In genomic region chr2:200814917-200815316, GRCh38 we compare ENCODE assay signal across 15 cellular contexts. TPM values are rescaled to one million over a fixed set of nuclear protein-coding genes. Genes with fewer than 3 reads are reported as not detected.
DNase-seq lines count a peak whose midpoint lies in the region; ATAC-seq, FAIRE-seq and TF ChIP-seq lines count a peak whose summit lies in the region.
"Had no signal": no experiment of that assay in that cellular context is flagged by ENCODE, and none has a peak within 500 bp of the region (broad histone marks: within the 10 kb centered on the region; RNA-seq: fewer than 3 reads in every experiment).

No MANE protein-coding gene starts in this region.

- POLR2A ChIA-PET in A549 (lab: Yijun Ruan, JAX), result interaction anchor here (2.9 kb wide), 1 partner anchor 49 kb away, joined by 9 read pairs; the partner anchor contains the start of gene CLK1
- POLR2A ChIA-PET in CD8-positive, alpha-beta memory T cell (lab: Charles Lee), result interaction anchor here (1.4 to 1.8 kb wide), 2 partner anchors 49 to 74 kb away, joined by 6 read pairs; partner anchors contain the start of genes CLK1, NIF3L1 and PPIL3

- no peak for TF ChIP-seq RAD21 in A549 (conservative IDR thresholded peaks at IDR 0.05 in 1 of 2, IDR thresholded peaks at IDR 0.05 in 1 of 2)

- no peak for ATAC-seq in A549
- no peak for ATAC-seq in HG03135 (IDR thresholded peaks at IDR 0.05; ENCODE audit: unreplicated experiment)
- ATAC-seq in GM18511 (IDR thresholded peaks at IDR 0.05; ENCODE audit: unreplicated experiment), result no peak
- ATAC-seq: CD8-positive, alpha-beta T cell; HCT116 had no signal

- CTCF ChIA-PET in A549 (lab: Yijun Ruan, JAX), result interaction anchor here (1.1 to 2.0 kb wide), 3 partner anchors 24 to 102 kb away, joined by 3 to 10 read pairs (median 4); no protein-coding TSS in a partner anchor
- CTCF ChIA-PET in CD8-positive, alpha-beta memory T cell (lab: Charles Lee), result interaction anchor here (1.6 kb wide), 1 partner anchor 12 kb away, joined by 3 read pairs; no protein-coding TSS in a partner anchor

- H3K4me3 ChIP-seq in A549, result no peak overlapping the region
- H3K4me3 ChIP-seq in CD8-positive, alpha-beta memory T cell (ENCODE audit: low read length), result no peak overlapping the region

- FAIRE-seq in A549 (lab: Jason Lieb, UNC), result no peak
- FAIRE-seq: TTC549 had no signal

- TF ChIP-seq EP300 in A549 (IDR thresholded peaks at IDR 0.05), result no peak

- peaks cover 62% of the 10 kb centered on the region for H3K36me3 ChIP-seq in CD8-positive, alpha-beta memory T cell (ENCODE audit: insufficient read depth, low read length)

- H3K27me3 Mint-ChIP-seq in CD8-positive, alpha-beta memory T cell, result peaks cover 0 to 6% of the 10 kb centered on the region in 2 donors
- H3K27me3 Mint-ChIP-seq in activated naive CD8-positive, alpha-beta T cell, result no peaks in the 10 kb centered on the region
- peaks cover 19 to 32% (median 20%) of the 10 kb centered on the region in 3 donors for H3K27me3 Mint-ChIP-seq in immature natural killer cell (ENCODE audit: low read depth in 3 of 3)
- H3K27me3 Mint-ChIP-seq in mesothelial cell of epicardium (ENCODE audit: low read depth), result no peaks in the 10 kb centered on the region

- TF ChIP-seq POLR2A in A549 (IDR thresholded peaks at IDR 0.05; ENCODE audit: low read length), result no peak

- H3K4me1 ChIP-seq in A549, result peaks cover 36% of the 10 kb centered on the region
- peaks cover 30% of the 10 kb centered on the region for H3K4me1 ChIP-seq in CD8-positive, alpha-beta memory T cell (ENCODE audit: insufficient read depth, low read length)

- no peaks in the 10 kb centered on the region for H3K27me3 ChIP-seq in CD8-positive, alpha-beta memory T cell (ENCODE audit: insufficient read depth, low read length, poor library complexity, severe bottlenecking)

- TF ChIP-seq CTCF in A549 (IDR thresholded peaks at IDR 0.05), result no peak
- TF ChIP-seq CTCF in mesothelial cell of epicardium (IDR thresholded peaks at IDR 0.05; ENCODE audit: unreplicated experiment), result no peak

- H3K4me2 ChIP-seq in A549, result peak overlapping the region; percentile 95

- H3K27ac Mint-ChIP-seq in CD8-positive, alpha-beta memory T cell, result peak overlapping the region in 7 of 8 donors; percentile 8 to 94 (median 84)
- H3K27ac Mint-ChIP-seq in activated naive CD8-positive, alpha-beta T cell, result peak overlapping the region; percentile 95
- H3K27ac Mint-ChIP-seq in immature natural killer cell, result peak overlapping the region; percentile 52 to 99 (median 82)
- no peak overlapping the region for H3K27ac Mint-ChIP-seq in mesothelial cell of epicardium

- H3K4me3 Mint-ChIP-seq in CD8-positive, alpha-beta memory T cell, result peak overlapping the region in 3 of 7 donors; percentile 1 to 100 (median 61)
- H3K4me3 Mint-ChIP-seq in activated naive CD8-positive, alpha-beta T cell, result peak overlapping the region; percentile 85
- peak overlapping the region in 2 of 5 donors; percentile 21 to 33 for H3K4me3 Mint-ChIP-seq in immature natural killer cell
- H3K4me3 Mint-ChIP-seq in mesothelial cell of epicardium, result no peak overlapping the region

- peaks cover 8 to 79% (median 32%) of the 10 kb centered on the region in 3 donors for H3K36me3 Mint-ChIP-seq in CD8-positive, alpha-beta memory T cell
- H3K36me3 Mint-ChIP-seq in activated naive CD8-positive, alpha-beta T cell, result peaks cover 30% of the 10 kb centered on the region
- peaks cover 28 to 58% (median 46%) of the 10 kb centered on the region in 3 donors for H3K36me3 Mint-ChIP-seq in immature natural killer cell
- peaks cover 40% of the 10 kb centered on the region for H3K36me3 Mint-ChIP-seq in mesothelial cell of epicardium

- H3K27ac ChIP-seq in A549, result no peak overlapping the region
- no peak overlapping the region for H3K27ac ChIP-seq in CD8-positive, alpha-beta memory T cell (ENCODE audit: low read depth, low read length)

- 91% methylated on average over 1 of the region's 1 CpG for WGBS in A549 (ENCODE audit: missing lambda C conversion rate)

- no peaks in the 10 kb centered on the region for H3K9me3 Mint-ChIP-seq in CD8-positive, alpha-beta memory T cell
- H3K9me3 Mint-ChIP-seq in activated naive CD8-positive, alpha-beta T cell (ENCODE audit: low read depth), result no peaks in the 10 kb centered on the region
- no peaks in the 10 kb centered on the region for H3K9me3 Mint-ChIP-seq in immature natural killer cell
- H3K9me3 Mint-ChIP-seq in mesothelial cell of epicardium, result no peaks in the 10 kb centered on the region
- H3K9me3 Mint-ChIP-seq: CD8-positive, alpha-beta T cell had no signal

- H3K9me3 ChIP-seq in A549, result no peaks in the 10 kb centered on the region
- H3K9me3 ChIP-seq in CD8-positive, alpha-beta memory T cell (ENCODE audit: low read length), result no peaks in the 10 kb centered on the region

- H3K4me1 Mint-ChIP-seq in CD8-positive, alpha-beta memory T cell, result peaks cover 50 to 66% (median 65%) of the 10 kb centered on the region in 3 donors
- peaks cover 55% of the 10 kb centered on the region for H3K4me1 Mint-ChIP-seq in activated naive CD8-positive, alpha-beta T cell (ENCODE audit: low read depth)
- H3K4me1 Mint-ChIP-seq in immature natural killer cell (peaks cover 50 to 69% of the 10 kb centered on the region in 2 donors), mesothelial cell of epicardium (peaks cover 24% of the 10 kb centered on the region)

- DNase-seq in A549 (ENCODE audit: low read depth in 1 of 2, low spot score in 1 of 2), result no peak
- no peak for DNase-seq in CD8-positive, alpha-beta memory T cell
- no peak for DNase-seq in immature natural killer cell
- DNase-seq in mesothelial cell of epicardium (ENCODE audit: low spot score in 2 of 2, unreplicated experiment in 2 of 2), result no peak
- DNase-seq in foreskin melanocyte, result no peak
- DNase-seq: CD8-positive, alpha-beta T cell; cerebellar nuclear complex; GDM1; NCI-H1105; substantia nigra had no signal

TF ChIP-seq in A549, 52 proteins besides CTCF, POLR2A, EP300 and RAD21:
- TF ChIP-seq CEBPB (IDR thresholded peaks at IDR 0.05) (peak; percentile 49 to 58; a peak in 2 of 4 replicates), KDM5A (IDR thresholded peaks at IDR 0.05) (no peak), MAZ (IDR thresholded peaks at IDR 0.05; ENCODE audit: borderline replicate concordance, low read depth, low read length) (no peak)
TF ChIP-seq in A549: peak in this region for 1.

RNA-seq across cellular contexts. Expression of gene BZW1, which starts 3.2 kb away (rescaled TPM):
- polyA plus RNA-seq in A549 (2011; rRNA removed), result 439 and 494 TPM in 2 replicates
- polyA plus RNA-seq in A549 (2012; cell fraction: cytosol; rRNA removed), result 110 and 135 TPM in 2 replicates
- polyA plus RNA-seq in A549 (2012; cell fraction: nucleus; rRNA removed), result 52.0 and 65.2 TPM in 2 replicates
- 401 to 422 TPM (median 419 TPM) in 3 replicates for polyA plus RNA-seq in A549 (2017; fragmentation: RNase III; extraction: RNeasy Plus Mini Kit Qiagen cat#74134 plus additional on column Dnase treatment)
- polyA minus RNA-seq in A549 (2011; rRNA and poly(A)+ RNA removed), result 440 and 450 TPM in 2 replicates
- total RNA-seq in CD8-positive, alpha-beta memory T cell, result 100 to 1,000 TPM; 495 to 533 TPM
- 252 TPM for polyA plus RNA-seq in CD8-positive, alpha-beta memory T cell
- polyA plus RNA-seq in immature natural killer cell, result 100 to 1,000 TPM; 354 to 367 (median 365) TPM
- 207 to 233 TPM (median 209 TPM) in 3 replicates for total RNA-seq in mesothelial cell of epicardium

RNA-seq across cellular contexts. Expression of gene CLK1, which starts 49.5 kb away (rescaled TPM):
- polyA plus RNA-seq in A549 (2011; rRNA removed) (85.4 and 88.3 TPM in 2 replicates), A549 (2017; fragmentation: RNase III; extraction: RNeasy Plus Mini Kit Qiagen cat#74134 plus additional on column Dnase treatment) (35.5 to 39.8 TPM (median 36.5 TPM) in 3 replicates), immature natural killer cell (10 to 100 TPM; 26.2 to 48.7 (median 47.9) TPM)
- 14.6 and 15.5 TPM in 2 replicates for polyA plus RNA-seq in A549 (2012; cell fraction: cytosol; rRNA removed)
- 26.7 and 60.2 TPM in 2 replicates for polyA plus RNA-seq in A549 (2012; cell fraction: nucleus; rRNA removed)
- polyA minus RNA-seq in A549 (2011; rRNA and poly(A)+ RNA removed), result 30.6 and 39.8 TPM in 2 replicates
- 100 to 1,000 TPM; 110 to 114 TPM for total RNA-seq in CD8-positive, alpha-beta memory T cell
- polyA plus RNA-seq in CD8-positive, alpha-beta memory T cell, result 44.8 TPM
- 101 to 118 TPM (median 106 TPM) in 3 replicates for total RNA-seq in mesothelial cell of epicardium
